14 cellular contexts compared by ENCODE assay signal in the genomic region with DNA sequence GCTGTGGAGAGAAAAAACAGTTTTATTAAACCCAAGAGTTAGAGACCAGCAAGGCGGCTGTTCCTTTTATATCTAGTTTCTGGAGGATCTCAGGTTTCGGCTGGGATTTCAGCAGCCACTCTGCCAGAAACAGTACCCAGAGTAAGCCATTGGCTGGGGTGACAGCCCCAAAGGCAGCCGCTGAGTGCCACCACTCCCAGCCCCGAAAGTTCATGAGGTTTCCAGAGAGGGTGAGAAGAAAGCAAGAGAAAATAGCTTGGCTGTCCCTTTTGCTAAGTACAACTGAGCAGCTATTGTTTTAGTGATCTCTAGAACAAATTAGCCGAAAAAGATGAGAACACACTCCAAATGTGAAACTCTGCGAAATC. TPM values are rescaled to one million over a fixed set of nuclear protein-coding genes. Genes with fewer than 3 reads are reported as not detected.
DNase-seq lines count a peak whose midpoint lies in the region; ATAC-seq, FAIRE-seq and TF ChIP-seq lines count a peak whose summit lies in the region.
"Had no signal": no experiment of that assay in that cellular context is flagged by ENCODE, and none has a peak within 500 bp of the region (broad histone marks: within the 10 kb centered on the region; RNA-seq: fewer than 3 reads in every experiment).

No MANE protein-coding gene starts in this region.

- H3K4me3 ChIP-seq in GM23338 (no peak overlapping the region), astrocyte (ENCODE audit: insufficient read depth, low read depth, low read length) (no peak overlapping the region), psoas muscle (peak overlapping the region; percentile 75)
- H3K4me3 ChIP-seq: spleen had no signal

- no peaks in the 10 kb centered on the region for H3K9me3 ChIP-seq in astrocyte (ENCODE audit: insufficient read depth, low read depth, low read length)
- H3K9me3 ChIP-seq in psoas muscle: no peaks in the 10 kb centered on the region
- H3K9me3 ChIP-seq: spleen had no signal

- H3K4me2 ChIP-seq in GM23338 (no peak overlapping the region), astrocyte (ENCODE audit: low read length) (no peak overlapping the region)

- no peak overlapping the region for H3K9ac ChIP-seq in astrocyte (ENCODE audit: low read length)

- no peaks in the 10 kb centered on the region for H3K9me2 ChIP-seq in GM23338 (ENCODE audit: insufficient read depth)

- DNase-seq in GM23338 (ENCODE audit: low spot score) (no peak), astrocyte (ENCODE audit: low read depth) (no peak), left ventricle myocardium superior (no peak), psoas muscle (peak in 1 of 2 donors; percentile 67), OCI-M2 (lab: John Stamatoyannopoulos, UW; ENCODE audit: unreplicated experiment) (no peak), T-cell (no peak)
- no peak for DNase-seq in naive thymus-derived CD8-positive, alpha-beta T cell
- DNase-seq: activated naive CD4-positive, alpha-beta T cell treated with anti-CD3 and anti-CD28 coated beads, Interleukin-2, amount 10 ng/mL, durations not matched to agents 7 days and 5 days; glutamatergic neuron; NCI-H1105 treated with DMSO at 0.1 percent for 48 hours; spleen had no signal

- CTCF ChIA-PET in T-cell (lab: Charles Lee): interaction anchor here in 1 of 2 donors (0.9 kb wide), 1 partner anchor 9 kb away, joined by 3 read pairs; no protein-coding TSS in a partner anchor

- H3K36me3 Mint-ChIP-seq in GM23338 (ENCODE audit: low read depth): no peaks in the 10 kb centered on the region
- H3K36me3 Mint-ChIP-seq in astrocyte (ENCODE audit: low read depth, unreplicated experiment): peaks cover 2% of the 10 kb centered on the region
- H3K36me3 Mint-ChIP-seq in naive thymus-derived CD8-positive, alpha-beta T cell: no peaks in the 10 kb centered on the region
- H3K36me3 Mint-ChIP-seq in T-cell: no peaks in the 10 kb centered on the region
- H3K36me3 Mint-ChIP-seq: activated naive CD4-positive, alpha-beta T cell treated with anti-CD3 and anti-CD28 coated beads, Interleukin-2, amount 10 ng/mL, durations not matched to agents 7 days and 5 days had no signal

- H3K4me1 ChIP-seq in GM23338 (ENCODE audit: insufficient read depth) (peaks cover 27% of the 10 kb centered on the region), astrocyte (ENCODE audit: insufficient read depth, low read length) (no peaks in the 10 kb centered on the region), psoas muscle (peaks cover 22% of the 10 kb centered on the region)
- H3K4me1 ChIP-seq: spleen had no signal

- WGBS in psoas muscle, 3 donors: 18 to 36% (median 21%) methylated on average over 6 of the region's 6 CpGs

- H2AFZ ChIP-seq in GM23338 (no peak overlapping the region), astrocyte (ENCODE audit: low read depth, low read length) (no peak overlapping the region)

- H3K36me3 ChIP-seq in GM23338 (ENCODE audit: insufficient read depth) (no peaks in the 10 kb centered on the region), astrocyte (ENCODE audit: insufficient read depth, low read length) (no peaks in the 10 kb centered on the region), psoas muscle (ENCODE audit: insufficient read depth in 1 of 2, low read depth in 1 of 2) (no peaks in the 10 kb centered on the region)
- H3K36me3 ChIP-seq: spleen had no signal

- no peaks in the 10 kb centered on the region for H3K79me2 ChIP-seq in GM23338 (replicated peaks; ENCODE audit: insufficient read depth)
- H3K79me2 ChIP-seq in astrocyte (ENCODE audit: insufficient read depth, low read length): no peaks in the 10 kb centered on the region

- FAIRE-seq in astrocyte (lab: Jason Lieb, UNC): no peak
- FAIRE-seq: H1 had no signal

- H3K27me3 ChIP-seq in GM23338 (ENCODE audit: insufficient read depth): no peaks in the 10 kb centered on the region
- H3K27me3 ChIP-seq in astrocyte (ENCODE audit: insufficient read depth, low read length): no peaks in the 10 kb centered on the region
- no peaks in the 10 kb centered on the region for H3K27me3 ChIP-seq in psoas muscle (ENCODE audit: insufficient read depth in 3 of 3, low read length in 2 of 3)

- TF ChIP-seq CTCF in GM23338 (conservative IDR thresholded peaks at IDR 0.05; ENCODE audit: low read depth in 2 of 2): no peak
- TF ChIP-seq CTCF in astrocyte (IDR thresholded peaks at IDR 0.05; ENCODE audit: insufficient read depth, low read depth, low read length): no peak
- TF ChIP-seq CTCF in psoas muscle (IDR thresholded peaks at IDR 0.05): no peak

- ATAC-seq in GM23338 (no peak), left ventricle myocardium superior (peak; percentile 7), psoas muscle (peak; percentile 49 to 63 (median 55)), T-cell (replicated peaks in 1 of 4) (no peak), HG02623 (IDR thresholded peaks at IDR 0.05; ENCODE audit: unreplicated experiment) (no peak)
- no peak for ATAC-seq in naive thymus-derived CD8-positive, alpha-beta T cell

- H3K27ac Mint-ChIP-seq in GM23338 (no peak overlapping the region), astrocyte (ENCODE audit: unreplicated experiment) (peak overlapping the region; percentile 90), T-cell (no peak overlapping the region)
- H3K27ac Mint-ChIP-seq in naive thymus-derived CD8-positive, alpha-beta T cell: no peak overlapping the region
- H3K27ac Mint-ChIP-seq: activated naive CD4-positive, alpha-beta T cell treated with anti-CD3 and anti-CD28 coated beads, Interleukin-2, amount 10 ng/mL, durations not matched to agents 7 days and 5 days had no signal

- H3K27ac ChIP-seq in GM23338 (ENCODE audit: low read depth): peak overlapping the region; percentile 39; the same call in 1 of the 2 replicates
- no peak overlapping the region for H3K27ac ChIP-seq in astrocyte (ENCODE audit: low read depth, low read length)
- H3K27ac ChIP-seq in psoas muscle: peak overlapping the region; percentile 95
- H3K27ac ChIP-seq: spleen had no signal

- POLR2A ChIA-PET in naive thymus-derived CD8-positive, alpha-beta T cell (lab: Charles Lee): no interaction called here
- POLR2A ChIA-PET in T-cell (lab: Charles Lee): interaction anchor here in 1 of 2 donors (0.7 kb wide), 1 partner anchor 581 kb away, joined by 3 read pairs; no protein-coding TSS in a partner anchor

- H3K4me3 Mint-ChIP-seq in GM23338 (no peak overlapping the region), astrocyte (ENCODE audit: unreplicated experiment) (peak overlapping the region; percentile 64), T-cell (no peak overlapping the region)
- H3K4me3 Mint-ChIP-seq in naive thymus-derived CD8-positive, alpha-beta T cell: no peak overlapping the region
- H3K4me3 Mint-ChIP-seq: activated naive CD4-positive, alpha-beta T cell treated with anti-CD3 and anti-CD28 coated beads, Interleukin-2, amount 10 ng/mL, durations not matched to agents 7 days and 5 days; central memory CD8-positive, alpha-beta T cell had no signal

- peaks cover 13% of the 10 kb centered on the region for H3K27me3 Mint-ChIP-seq in GM23338 (ENCODE audit: insufficient read depth, low read depth, poor library complexity)
- H3K27me3 Mint-ChIP-seq in astrocyte (ENCODE audit: low read depth, unreplicated experiment): no peaks in the 10 kb centered on the region
- peaks cover 0 to 4% (median 0%) of the 10 kb centered on the region in 5 donors for H3K27me3 Mint-ChIP-seq in naive thymus-derived CD8-positive, alpha-beta T cell
- H3K27me3 Mint-ChIP-seq in T-cell: peaks cover 7 to 11% of the 10 kb centered on the region in 2 donors

- intact Hi-C loops in left ventricle myocardium superior (cut with micrococcal nuclease) (no loop called here), psoas muscle (cut with DNase I) (no loop called here)

- H3K4me1 Mint-ChIP-seq in GM23338: peaks cover 32% of the 10 kb centered on the region
- H3K4me1 Mint-ChIP-seq in astrocyte (ENCODE audit: low read depth, unreplicated experiment): peaks cover 11% of the 10 kb centered on the region
- no peaks in the 10 kb centered on the region for H3K4me1 Mint-ChIP-seq in naive thymus-derived CD8-positive, alpha-beta T cell
- no peaks in the 10 kb centered on the region for H3K4me1 Mint-ChIP-seq in T-cell
- H3K4me1 Mint-ChIP-seq: activated naive CD4-positive, alpha-beta T cell treated with anti-CD3 and anti-CD28 coated beads, Interleukin-2, amount 10 ng/mL, durations not matched to agents 7 days and 5 days; central memory CD8-positive, alpha-beta T cell had no signal

- H4K20me1 ChIP-seq in GM23338 (replicated peaks; ENCODE audit: insufficient read depth): no peaks in the 10 kb centered on the region
- no peaks in the 10 kb centered on the region for H4K20me1 ChIP-seq in astrocyte (ENCODE audit: insufficient read depth, low read length)

- H3F3A ChIP-seq in GM23338 (replicated peaks; ENCODE audit: low read depth): peaks cover 4% of the 10 kb centered on the region; the same call in 1 of the 2 replicates

- H3K9me3 Mint-ChIP-seq in GM23338 (no peaks in the 10 kb centered on the region), astrocyte (ENCODE audit: unreplicated experiment) (no peaks in the 10 kb centered on the region), T-cell (no peaks in the 10 kb centered on the region)
- no peaks in the 10 kb centered on the region for H3K9me3 Mint-ChIP-seq in naive thymus-derived CD8-positive, alpha-beta T cell
- H3K9me3 Mint-ChIP-seq: activated naive CD4-positive, alpha-beta T cell treated with anti-CD3 and anti-CD28 coated beads, Interleukin-2, amount 10 ng/mL, durations not matched to agents 7 days and 5 days; central memory CD8-positive, alpha-beta T cell had no signal

RNA-seq across cellular contexts. Expression of a gene that starts 1.2 kb away (rescaled TPM):
- 4.9 and 5.9 TPM in 2 replicates for total RNA-seq in GM23338 (2014; rRNA removed; shearing (Covaris generic))
- polyA plus RNA-seq in GM23338 (2016; fragmentation: Nextera tagmentation; extraction: Ambion mirVana) (16.6 and 18.9 TPM in 2 replicates), psoas muscle (100 to 1,000 TPM in 2 of 3 donors, 10 to 100 TPM in 1; 44.2 to 314 (median 240) TPM)
- total RNA-seq in astrocyte (8.1 and 9.9 TPM in 2 replicates), left ventricle myocardium superior (127 TPM), psoas muscle (100 to 1,000 TPM; 147 to 441 (median 283) TPM), T-cell (1 to 10 TPM; 1.3 to 2.0 (median 1.8) TPM)
- total RNA-seq in naive thymus-derived CD8-positive, alpha-beta T cell: 1 to 10 TPM; 2.8 to 3.5 TPM
- polyA plus RNA-seq in naive thymus-derived CD8-positive, alpha-beta T cell: 1 to 10 TPM; 2.1 to 5.7 (median 4.3) TPM

RNA-seq across cellular contexts. Expression of a gene that starts 7.4 kb away (rescaled TPM):
- 0.69 TPM in 1 of 2 replicates, not detected in the other for total RNA-seq in GM23338 (2014; rRNA removed; shearing (Covaris generic))
- 0.73 and 1.4 TPM in 2 replicates for polyA plus RNA-seq in GM23338 (2016; fragmentation: Nextera tagmentation; extraction: Ambion mirVana)
- 2.0 and 2.8 TPM in 2 replicates for total RNA-seq in astrocyte
- 0.40 TPM for total RNA-seq in left ventricle myocardium superior
- 1 to 10 TPM; 2.3 to 5.3 (median 3.4) TPM for total RNA-seq in psoas muscle
- polyA plus RNA-seq in psoas muscle: 1 to 10 TPM; 1.2 to 5.3 (median 3.3) TPM
- under 1 TPM; 0.23 to 0.77 TPM for total RNA-seq in naive thymus-derived CD8-positive, alpha-beta T cell
- polyA plus RNA-seq in naive thymus-derived CD8-positive, alpha-beta T cell: under 1 TPM in 1 of 3 donors, not detected in 2; 0.95 TPM
- under 1 TPM in 4 of 5 donors, not detected in 1; 0.23 to 0.60 (median 0.44) TPM for total RNA-seq in T-cell

Comparison
In these comparisons a context has a peak if more than half of its experiments do, and no peak if none do; other contexts are left out.
1. ATAC-seq: peak in left ventricle myocardium superior (single experiment) and psoas muscle (4 of 4); none in GM23338 (single experiment), naive thymus-derived CD8-positive, alpha-beta T cell (0 of 2), T-cell (0 of 4) and HG02623 (single experiment).
2. RNA of a gene that starts 1.2 kb away (total RNA-seq): 147 to 441 TPM in psoas muscle and 127 TPM in left ventricle myocardium superior (single experiment); 8.1 to 9.9 TPM in astrocyte, 4.9 to 5.9 TPM in GM23338, 2.8 to 3.5 TPM in naive thymus-derived CD8-positive, alpha-beta T cell and 1.3 to 2.0 TPM in T-cell; every median in the first group is over 10 times any median in the second.